8 cellular contexts compared by ENCODE assay signal in genomic region chr7:73850781-73851207, GRCh38. TPM values are rescaled to one million over a fixed set of nuclear protein-coding genes. Genes with fewer than 3 reads are reported as not detected.
DNase-seq lines count a peak whose midpoint lies in the region; ATAC-seq and TF ChIP-seq lines count a peak whose summit lies in the region.

No MANE protein-coding gene starts in this region.

- peak overlapping the region; percentile 15 to 86 for H3K27ac ChIP-seq in coronary artery

- TF ChIP-seq CTCF in coronary artery (IDR thresholded peaks at IDR 0.05), result no peak

- H3K4me3 ChIP-seq in coronary artery, result no peak overlapping the region

- DNase-seq in CD1c-positive myeloid dendritic cell (ENCODE audit: extremely low spot score), result peak; percentile 48
- peak; percentile 98 for DNase-seq in NCI-H460 (ENCODE audit: extremely low read depth, low read depth)
- DNase-seq in coronary artery (ENCODE audit: low spot score), result no peak
- peak; percentile 96 for DNase-seq in myocyte (ENCODE audit: low read depth)
- DNase-seq in GM19238 (ENCODE audit: insufficient read length, low spot score), result no peak
- no peak for DNase-seq in stimulated activated CD4-positive, alpha-beta T cell treated with anti-CD3 and anti-CD28 coated beads, Interleukin-15, amount 100 ng/mL, for 24 hours

- ATAC-seq in HG02588 (IDR thresholded peaks at IDR 0.05; ENCODE audit: unreplicated experiment) (no peak), GM21515 (IDR thresholded peaks at IDR 0.05; ENCODE audit: unreplicated experiment) (no peak)

RNA-seq across cellular contexts. Expression of gene METTL27, which starts 8.5 kb away (rescaled TPM):
- total RNA-seq in NCI-H460 (2014; rRNA removed; shearing (Covaris generic)), result 4.3 and 5.1 TPM in 2 replicates
- polyA plus RNA-seq in NCI-H460 (2014; cell fraction: nucleus; rRNA removed), result 11.7 and 38.5 TPM in 2 replicates
- total RNA-seq in myocyte, result 1.3 and 4.0 TPM in 2 replicates
- 3.3 TPM for polyA plus RNA-seq in myocyte (2012)

RNA-seq across cellular contexts. Expression of gene TMEM270, which starts 10.2 kb away (rescaled TPM):
- 0.55 TPM in 1 of 2 replicates, not detected in the other for total RNA-seq in NCI-H460 (2014; rRNA removed; shearing (Covaris generic))
- not detected in 2 replicates for polyA plus RNA-seq in NCI-H460 (2014; cell fraction: nucleus; rRNA removed)
- not detected in 2 replicates for total RNA-seq in myocyte
- polyA plus RNA-seq in myocyte (2012), result not detected

RNA-seq across cellular contexts. Expression of gene CLDN4, which starts 20.0 kb away (rescaled TPM):
- total RNA-seq in NCI-H460 (2014; rRNA removed; shearing (Covaris generic)), result 24.9 and 25.3 TPM in 2 replicates
- polyA plus RNA-seq in NCI-H460 (2014; cell fraction: nucleus; rRNA removed), result 34.8 and 38.9 TPM in 2 replicates
- total RNA-seq in myocyte, result not detected in 2 replicates
- polyA plus RNA-seq in myocyte (2012), result 0.55 TPM

Comparison
In these comparisons a context has a peak if more than half of its experiments do, and no peak if none do; other contexts are left out.
1. DNase-seq: peak in CD1c-positive myeloid dendritic cell (single experiment), NCI-H460 (single experiment) and myocyte (single experiment); none in coronary artery (single experiment), GM19238 (single experiment) and stimulated activated CD4-positive, alpha-beta T cell treated with anti-CD3 and anti-CD28 coated beads, Interleukin-15, amount 100 ng/mL, for 24 hours (single experiment).
2. RNA of gene CLDN4, which starts 20.0 kb away (total RNA-seq): 24.9 to 25.3 TPM in NCI-H460; not detected in myocyte; every median in the first group is over 10 times any median in the second.